Comparison of ENCODE assay signal across 18 cellular contexts in genomic region chr3:170108955-170109354, GRCh38.
DNase-seq lines count a peak whose midpoint lies in the region; ATAC-seq and TF ChIP-seq lines count a peak whose summit lies in the region.
"Had no signal": no experiment of that assay in that cellular context is flagged by ENCODE, and none has a peak within 500 bp of the region (broad histone marks: within the 10 kb centered on the region; RNA-seq: fewer than 3 reads in every experiment).

No MANE protein-coding gene starts in this region.

- TF ChIP-seq CTCF in cardiac muscle cell (IDR thresholded peaks at IDR 0.05; ENCODE audit: low read depth, low read length) (no peak), heart right ventricle (IDR thresholded peaks at IDR 0.05) (no peak), GM23338 (conservative IDR thresholded peaks at IDR 0.05; ENCODE audit: low read depth in 2 of 2) (no peak), ascending aorta (IDR thresholded peaks at IDR 0.05) (no peak)

- H3K27ac Mint-ChIP-seq in GM23338: peak overlapping the region; percentile 68; the same call in 1 of the 2 replicates
- H3K27ac Mint-ChIP-seq in activated T-helper 2 cell treated with anti-CD3 and anti-CD28 coated beads, Interferon-gamma antibody, Interleukin-2, Interleukin-4, amounts not matched to agents 10 μg/mL and 5 μg/mL and 100 μg/mL, durations not matched to agents 14 hours and 24 hours and 36 hours: peak overlapping the region; percentile 22
- H3K27ac Mint-ChIP-seq in naive thymus-derived CD8-positive, alpha-beta T cell: peak overlapping the region in 6 of 10 donors; percentile 6 to 81 (median 40)

- 86 to 90% methylated on average over 3 of the region's 3 CpGs for WGBS in heart right ventricle, 2 donors

- ATAC-seq in heart right ventricle: no peak
- ATAC-seq in GM23338: no peak
- no peak for ATAC-seq in naive thymus-derived CD8-positive, alpha-beta T cell

- H3K4me2 ChIP-seq in GM23338: peak overlapping the region; percentile 6
- H3K4me2 ChIP-seq: SK-N-SH had no signal

- H3K4me3 ChIP-seq in cardiac muscle cell (no peak overlapping the region), heart right ventricle (no peak overlapping the region), GM23338 (no peak overlapping the region), ascending aorta (no peak overlapping the region)

- H3F3A ChIP-seq in GM23338 (replicated peaks; ENCODE audit: low read depth): no peaks in the 10 kb centered on the region

- H4K20me1 ChIP-seq in GM23338 (replicated peaks; ENCODE audit: insufficient read depth): no peaks in the 10 kb centered on the region

- H2AFZ ChIP-seq in GM23338: no peak overlapping the region

- POLR2A ChIA-PET in naive thymus-derived CD8-positive, alpha-beta T cell (lab: Charles Lee): no interaction called here

- H3K9me3 Mint-ChIP-seq in GM23338: no peaks in the 10 kb centered on the region
- no peaks in the 10 kb centered on the region for H3K9me3 Mint-ChIP-seq in activated T-helper 2 cell treated with anti-CD3 and anti-CD28 coated beads, Interferon-gamma antibody, Interleukin-2, Interleukin-4, amounts not matched to agents 10 μg/mL and 5 μg/mL and 100 μg/mL, durations not matched to agents 14 hours and 24 hours and 36 hours
- H3K9me3 Mint-ChIP-seq in naive thymus-derived CD8-positive, alpha-beta T cell: no peaks in the 10 kb centered on the region

- H3K27me3 Mint-ChIP-seq in GM23338 (ENCODE audit: insufficient read depth, low read depth, poor library complexity): peaks cover 9% of the 10 kb centered on the region
- H3K27me3 Mint-ChIP-seq in activated T-helper 2 cell treated with anti-CD3 and anti-CD28 coated beads, Interferon-gamma antibody, Interleukin-2, Interleukin-4, amounts not matched to agents 10 μg/mL and 5 μg/mL and 100 μg/mL, durations not matched to agents 14 hours and 24 hours and 36 hours (ENCODE audit: low read depth): no peaks in the 10 kb centered on the region
- no peaks in the 10 kb centered on the region for H3K27me3 Mint-ChIP-seq in naive thymus-derived CD8-positive, alpha-beta T cell

- no peaks in the 10 kb centered on the region for H3K9me2 ChIP-seq in GM23338 (ENCODE audit: insufficient read depth)
- H3K9me2 ChIP-seq: SK-N-SH had no signal

- H3K27ac ChIP-seq in cardiac muscle cell (peak overlapping the region; percentile 10), heart right ventricle (no peak overlapping the region), GM23338 (ENCODE audit: low read depth) (no peak overlapping the region), ascending aorta (no peak overlapping the region)

- DNase-seq in cardiac muscle cell (ENCODE audit: low read depth in 1 of 2, low spot score in 1 of 2) (no peak), heart right ventricle (no peak), GM23338 (ENCODE audit: low spot score) (no peak), ascending aorta (ENCODE audit: low spot score in 2 of 2) (no peak), GF-D8 (lab: John Stamatoyannopoulos, UW) (no peak), KG1 (lab: John Stamatoyannopoulos, UW) (no peak)
- no peak for DNase-seq in activated T-helper 2 cell treated with anti-CD3 and anti-CD28 coated beads, Interferon-gamma antibody, Interleukin-2, Interleukin-4, amounts not matched to agents 10 μg/mL and 5 μg/mL and 100 μg/mL, durations not matched to agents 14 hours and 24 hours and 36 hours (ENCODE audit: low spot score)
- DNase-seq in naive thymus-derived CD8-positive, alpha-beta T cell: no peak
- DNase-seq: ACHN, COR-L47, HCEC 1CT, NCI-H1105 treated with DMSO at 0.1 percent for 48 hours, NCI-H187, NCI-H2107, NCI-H510A, SHP77, SK-N-SH had no signal

- H3K4me3 Mint-ChIP-seq in GM23338: no peak overlapping the region
- H3K4me3 Mint-ChIP-seq in activated T-helper 2 cell treated with anti-CD3 and anti-CD28 coated beads, Interferon-gamma antibody, Interleukin-2, Interleukin-4, amounts not matched to agents 10 μg/mL and 5 μg/mL and 100 μg/mL, durations not matched to agents 14 hours and 24 hours and 36 hours (ENCODE audit: low read depth): no peak overlapping the region
- no peak overlapping the region for H3K4me3 Mint-ChIP-seq in naive thymus-derived CD8-positive, alpha-beta T cell
- H3K4me3 Mint-ChIP-seq: CD14-positive monocyte had no signal

- H3K36me3 ChIP-seq in cardiac muscle cell (peaks cover 40% of the 10 kb centered on the region), heart right ventricle (peaks cover 0 to 100% (median 20%) of the 10 kb centered on the region in 9 donors), GM23338 (ENCODE audit: insufficient read depth) (no peaks in the 10 kb centered on the region), ascending aorta (peaks cover 33 to 35% of the 10 kb centered on the region in 2 donors)

- H3K4me1 Mint-ChIP-seq in GM23338: peaks cover 18% of the 10 kb centered on the region
- H3K4me1 Mint-ChIP-seq in activated T-helper 2 cell treated with anti-CD3 and anti-CD28 coated beads, Interferon-gamma antibody, Interleukin-2, Interleukin-4, amounts not matched to agents 10 μg/mL and 5 μg/mL and 100 μg/mL, durations not matched to agents 14 hours and 24 hours and 36 hours (ENCODE audit: low read depth): peaks cover 16% of the 10 kb centered on the region
- peaks cover 15 to 28% (median 23%) of the 10 kb centered on the region in 4 donors for H3K4me1 Mint-ChIP-seq in naive thymus-derived CD8-positive, alpha-beta T cell
- H3K4me1 Mint-ChIP-seq: CD14-positive monocyte had no signal

- H3K27me3 ChIP-seq in cardiac muscle cell: no peaks in the 10 kb centered on the region
- H3K27me3 ChIP-seq in heart right ventricle: no peaks in the 10 kb centered on the region
- no peaks in the 10 kb centered on the region for H3K27me3 ChIP-seq in GM23338 (ENCODE audit: insufficient read depth)
- no peaks in the 10 kb centered on the region for H3K27me3 ChIP-seq in ascending aorta

- H3K36me3 Mint-ChIP-seq in GM23338 (ENCODE audit: low read depth): peaks cover 15% of the 10 kb centered on the region; the same call in 2 of the 3 replicates
- peaks cover 64% of the 10 kb centered on the region for H3K36me3 Mint-ChIP-seq in activated T-helper 2 cell treated with anti-CD3 and anti-CD28 coated beads, Interferon-gamma antibody, Interleukin-2, Interleukin-4, amounts not matched to agents 10 μg/mL and 5 μg/mL and 100 μg/mL, durations not matched to agents 14 hours and 24 hours and 36 hours (ENCODE audit: low read depth)
- peaks cover 10 to 80% (median 29%) of the 10 kb centered on the region in 3 donors for H3K36me3 Mint-ChIP-seq in naive thymus-derived CD8-positive, alpha-beta T cell

- H3K9me3 ChIP-seq in cardiac muscle cell (ENCODE audit: low read depth) (no peaks in the 10 kb centered on the region), heart right ventricle (no peaks in the 10 kb centered on the region), ascending aorta (no peaks in the 10 kb centered on the region)
- H3K9me3 ChIP-seq: SK-N-SH had no signal

- no peaks in the 10 kb centered on the region; the same call in 1 of the 2 replicates for H3K79me2 ChIP-seq in GM23338 (replicated peaks; ENCODE audit: insufficient read depth)

- intact Hi-C loops in heart right ventricle (cut with DNase I): loop anchor here in 2 of 10 donors (10.0 kb wide), 1 partner anchor 124 kb away; no protein-coding TSS in a partner anchor
- intact Hi-C loops in activated T-helper 2 cell treated with anti-CD3 and anti-CD28 coated beads, Interferon-gamma antibody, Interleukin-2, Interleukin-4, amounts not matched to agents 10 μg/mL and 5 μg/mL and 100 μg/mL, durations not matched to agents 14 hours and 24 hours and 36 hours (cut with micrococcal nuclease): no loop called here
- intact Hi-C loops in ascending aorta (cut with DNase I): no loop called here

- no peaks in the 10 kb centered on the region for H3K4me1 ChIP-seq in cardiac muscle cell (ENCODE audit: low read depth)
- peaks cover 0 to 13% (median 5%) of the 10 kb centered on the region in 9 donors for H3K4me1 ChIP-seq in heart right ventricle
- H3K4me1 ChIP-seq in GM23338 (ENCODE audit: insufficient read depth): no peaks in the 10 kb centered on the region
- no peaks in the 10 kb centered on the region for H3K4me1 ChIP-seq in ascending aorta

TF ChIP-seq in GM23338, 12 proteins besides CTCF, POLR2A, EP300 and RAD21 (continues in another document):
- TF ChIP-seq, protein P1, sequence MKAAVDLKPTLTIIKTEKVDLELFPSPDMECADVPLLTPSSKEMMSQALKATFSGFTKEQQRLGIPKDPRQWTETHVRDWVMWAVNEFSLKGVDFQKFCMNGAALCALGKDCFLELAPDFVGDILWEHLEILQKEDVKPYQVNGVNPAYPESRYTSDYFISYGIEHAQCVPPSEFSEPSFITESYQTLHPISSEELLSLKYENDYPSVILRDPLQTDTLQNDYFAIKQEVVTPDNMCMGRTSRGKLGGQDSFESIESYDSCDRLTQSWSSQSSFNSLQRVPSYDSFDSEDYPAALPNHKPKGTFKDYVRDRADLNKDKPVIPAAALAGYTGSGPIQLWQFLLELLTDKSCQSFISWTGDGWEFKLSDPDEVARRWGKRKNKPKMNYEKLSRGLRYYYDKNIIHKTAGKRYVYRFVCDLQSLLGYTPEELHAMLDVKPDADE (IDR thresholded peaks at IDR 0.05): no peak
- TF ChIP-seq REST (IDR thresholded peaks at IDR 0.05; ENCODE audit: unreplicated experiment) (no peak), ZNF331 (CRISPR knock-in tag; IDR thresholded peaks at IDR 0.05; ENCODE audit: low read depth) (no peak), POLR2AphosphoS5 (IDR thresholded peaks at IDR 0.05; ENCODE audit: low read depth) (no peak), ZNF114 (CRISPR knock-in tag; IDR thresholded peaks at IDR 0.05) (no peak)
